ENCODE assay signal across 9 cellular contexts in the genomic region with DNA sequence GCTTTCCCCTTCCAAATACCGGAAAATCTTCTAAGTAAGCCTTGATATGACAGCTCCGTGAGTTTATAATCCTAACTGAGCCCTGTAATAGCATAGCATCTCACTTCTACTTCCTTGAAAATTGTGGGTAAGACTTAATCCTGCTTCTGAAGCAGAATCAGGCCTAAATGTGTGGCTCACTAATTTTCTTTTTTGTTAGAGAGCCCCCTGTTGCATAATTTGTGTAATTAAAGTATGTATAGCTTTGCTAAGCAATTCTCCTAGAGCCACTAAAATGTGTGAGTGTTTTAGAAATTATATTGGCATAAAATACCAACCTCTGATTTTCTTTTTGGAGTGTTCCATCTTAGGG.
DNase-seq lines count a peak whose midpoint lies in the region; ATAC-seq and TF ChIP-seq lines count a peak whose summit lies in the region.
"Had no signal": no experiment of that assay in that cellular context is flagged by ENCODE, and none has a peak within 500 bp of the region (broad histone marks: within the 10 kb centered on the region; RNA-seq: fewer than 3 reads in every experiment).

No MANE protein-coding gene starts in this region.

- H3K4me1 ChIP-seq in left lung (no peaks in the 10 kb centered on the region), GM23248 (ENCODE audit: insufficient read depth) (no peaks in the 10 kb centered on the region)
- H3K4me1 ChIP-seq: parathyroid adenoma had no signal

- CTCF ChIA-PET in activated naive CD4-positive, alpha-beta T cell treated with anti-CD3 and anti-CD28 coated beads for 36 hours (lab: Charles Lee), result interaction anchor here (2.2 kb wide), 1 partner anchor 22 kb away, joined by 9 read pairs; no protein-coding TSS in a partner anchor

- intact Hi-C loops in left lung (cut with DNase I), result no loop called here
- intact Hi-C loops in activated naive CD4-positive, alpha-beta T cell treated with anti-CD3 and anti-CD28 coated beads for 36 hours (cut with micrococcal nuclease), result no loop called here

- ATAC-seq in left lung (peak; percentile 54), HG02678 (IDR thresholded peaks at IDR 0.05; ENCODE audit: unreplicated experiment) (no peak), HG03521 (IDR thresholded peaks at IDR 0.05; ENCODE audit: unreplicated experiment) (no peak)

- H3K4me1 Mint-ChIP-seq in activated naive CD4-positive, alpha-beta T cell treated with anti-CD3 and anti-CD28 coated beads for 36 hours (ENCODE audit: low read depth), result no peaks in the 10 kb centered on the region

- H3K4me3 Mint-ChIP-seq in activated naive CD4-positive, alpha-beta T cell treated with anti-CD3 and anti-CD28 coated beads for 36 hours, result no peak overlapping the region

- no peaks in the 10 kb centered on the region for H3K36me3 ChIP-seq in left lung
- H3K36me3 ChIP-seq in GM23248 (ENCODE audit: low read depth), result no peaks in the 10 kb centered on the region

- DNase-seq in GM03348 (ENCODE audit: low spot score) (peak; percentile 7), MV-4-11 (lab: John Stamatoyannopoulos, UW) (peak; percentile 10), SKM-1 treated with dmso at 0.1 percent for 144 hours (lab: John Stamatoyannopoulos, UW; ENCODE audit: unreplicated experiment) (peak; percentile 50), left lung (no peak), GM23248 (no peak)
- no peak for DNase-seq in activated naive CD4-positive, alpha-beta T cell treated with anti-CD3 and anti-CD28 coated beads for 36 hours

- H3F3A ChIP-seq in GM23248 (ENCODE audit: insufficient read depth), result no peaks in the 10 kb centered on the region

- no peak overlapping the region for H3K4me2 ChIP-seq in GM23248 (ENCODE audit: unreplicated experiment)

- H3K36me3 Mint-ChIP-seq in activated naive CD4-positive, alpha-beta T cell treated with anti-CD3 and anti-CD28 coated beads for 36 hours (ENCODE audit: low read depth), result no peaks in the 10 kb centered on the region

- H3K9me3 ChIP-seq in left lung (no peaks in the 10 kb centered on the region), GM23248 (ENCODE audit: low read depth) (no peaks in the 10 kb centered on the region)

- H3K4me3 ChIP-seq in left lung, result no peak overlapping the region
- no peak overlapping the region for H3K4me3 ChIP-seq in GM23248

- peaks cover 6% of the 10 kb centered on the region for H3K27me3 Mint-ChIP-seq in activated naive CD4-positive, alpha-beta T cell treated with anti-CD3 and anti-CD28 coated beads for 36 hours (ENCODE audit: low read depth)

- H3K9ac ChIP-seq in GM23248, result no peak overlapping the region
- H3K9ac ChIP-seq: parathyroid adenoma had no signal

- no peaks in the 10 kb centered on the region for H3K9me3 Mint-ChIP-seq in activated naive CD4-positive, alpha-beta T cell treated with anti-CD3 and anti-CD28 coated beads for 36 hours

- H2AFZ ChIP-seq in GM23248, result no peak overlapping the region
- H2AFZ ChIP-seq: parathyroid adenoma had no signal

- 33 to 46% methylated on average over 2 of the region's 2 CpGs for WGBS in GM23248 (ENCODE audit: low coverage in 1 of 2, low lambda C conversion rate in 2 of 2, missing lambda C conversion rate in 2 of 2), 2 experiments

- in situ Hi-C loops in GM23248 (cut with MboI), result no loop called here

- H3K27ac ChIP-seq in left lung, result no peak overlapping the region
- H3K27ac ChIP-seq in GM23248, result no peak overlapping the region
- H3K27ac ChIP-seq: parathyroid adenoma had no signal

- no peaks in the 10 kb centered on the region for H4K20me1 ChIP-seq in GM23248 (ENCODE audit: insufficient read depth)

- no peaks in the 10 kb centered on the region for H3K79me2 ChIP-seq in GM23248 (ENCODE audit: insufficient read depth)
- H3K79me2 ChIP-seq: parathyroid adenoma had no signal

- H3K27ac Mint-ChIP-seq in activated naive CD4-positive, alpha-beta T cell treated with anti-CD3 and anti-CD28 coated beads for 36 hours, result no peak overlapping the region

- TF ChIP-seq CTCF in left lung (IDR thresholded peaks at IDR 0.05), result peak in 1 of 2 donors; percentile 36

- H3K27me3 ChIP-seq in left lung (no peaks in the 10 kb centered on the region), GM23248 (replicated peaks; ENCODE audit: insufficient read depth) (no peaks in the 10 kb centered on the region)

- no peaks in the 10 kb centered on the region for H3K9me2 ChIP-seq in GM23248 (ENCODE audit: insufficient read depth)

Comparison
In these comparisons a context has a peak if more than half of its experiments do, and no peak if none do; other contexts are left out.
1. DNase-seq: peak in GM03348 (single experiment), MV-4-11 (single experiment) and SKM-1 treated with dmso at 0.1 percent for 144 hours (single experiment); none in left lung (0 of 2), GM23248 (single experiment) and activated naive CD4-positive, alpha-beta T cell treated with anti-CD3 and anti-CD28 coated beads for 36 hours (single experiment).